In the genomic region with DNA sequence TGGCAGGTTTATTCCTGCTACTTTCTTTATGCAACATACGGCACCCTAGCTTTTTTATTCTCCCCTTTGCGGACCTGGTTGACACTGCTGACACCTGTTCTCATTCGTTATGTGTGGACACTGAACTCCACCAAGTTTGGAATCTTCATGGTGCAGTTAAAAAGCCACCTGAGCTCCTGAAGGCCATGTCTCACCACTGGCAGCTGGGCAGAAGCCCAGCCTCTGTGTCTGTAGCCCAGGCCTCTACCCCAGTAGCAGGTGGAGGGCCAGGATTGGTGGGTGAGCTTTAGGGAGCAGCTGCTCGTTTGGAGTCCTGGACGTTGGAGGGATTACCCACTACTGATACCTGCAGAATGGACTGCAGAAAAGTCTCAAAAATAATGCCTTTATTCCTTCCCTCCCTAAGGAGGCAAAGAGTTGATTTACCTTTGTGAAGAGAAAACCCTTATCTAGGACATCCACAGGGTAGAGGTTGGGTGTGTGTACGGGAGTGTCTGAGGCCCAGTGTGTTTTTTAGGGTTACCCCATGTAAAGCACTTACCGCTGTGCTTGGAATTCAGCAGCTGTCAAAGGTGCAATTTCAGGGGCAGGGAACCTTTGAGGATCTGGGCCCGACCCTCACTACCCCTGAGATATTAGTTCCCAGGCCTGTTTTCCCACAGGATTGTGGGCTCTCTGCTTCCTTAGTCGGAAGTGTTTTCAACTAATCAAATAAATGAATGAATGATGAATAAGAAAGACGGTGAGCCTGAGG, we compare ENCODE assay signal across 8 cellular contexts. TPM values are rescaled to one million over a fixed set of nuclear protein-coding genes. Genes with fewer than 3 reads are reported as not detected.
DNase-seq lines count a peak whose midpoint lies in the region; ATAC-seq and TF ChIP-seq lines count a peak whose summit lies in the region.

No MANE protein-coding gene starts in this region.

- no peaks in the 10 kb centered on the region for H3K9me3 Mint-ChIP-seq in activated naive CD4-positive, alpha-beta T cell treated with anti-CD3 and anti-CD28 coated beads, Interleukin-2, amount 50 U/mL, for 24 hours
- no peaks in the 10 kb centered on the region for H3K9me3 Mint-ChIP-seq in brain

- no peak overlapping the region for H3K4ac ChIP-seq in mesendoderm (ENCODE audit: low read depth, low read length)

- no peak overlapping the region for H2BK15ac ChIP-seq in mesendoderm (replicated peaks; ENCODE audit: low read depth)

- no peaks in the 10 kb centered on the region for H3K27me3 ChIP-seq in mesendoderm (ENCODE audit: insufficient read depth, low read length, poor library complexity)
- H3K27me3 ChIP-seq in upper lobe of right lung: no peaks in the 10 kb centered on the region

- H3K36me3 ChIP-seq in mesendoderm (ENCODE audit: control insufficient read depth, insufficient read depth, low read length) (peaks cover 2% of the 10 kb centered on the region), upper lobe of right lung (peaks cover 54% of the 10 kb centered on the region)

- H3K4me1 Mint-ChIP-seq in activated naive CD4-positive, alpha-beta T cell treated with anti-CD3 and anti-CD28 coated beads, Interleukin-2, amount 50 U/mL, for 24 hours: peaks cover 31% of the 10 kb centered on the region
- peaks cover 29% of the 10 kb centered on the region for H3K4me1 Mint-ChIP-seq in brain

- no peaks in the 10 kb centered on the region for H3K27me3 Mint-ChIP-seq in activated naive CD4-positive, alpha-beta T cell treated with anti-CD3 and anti-CD28 coated beads, Interleukin-2, amount 50 U/mL, for 24 hours
- H3K27me3 Mint-ChIP-seq in brain: peaks cover 8% of the 10 kb centered on the region

- ATAC-seq in upper lobe of right lung (no peak), HG02884 (IDR thresholded peaks at IDR 0.05; ENCODE audit: unreplicated experiment) (no peak)

- H2AK5ac ChIP-seq in mesendoderm (ENCODE audit: low read length): no peak overlapping the region

- H3K9me3 ChIP-seq in upper lobe of right lung: no peaks in the 10 kb centered on the region

- no peak overlapping the region for H2BK5ac ChIP-seq in mesendoderm (ENCODE audit: low read length)

- no CpG with 5 or more reads among the region's 10 CpGs for WGBS in mesendoderm (ENCODE audit: extremely low coverage, insufficient coverage, low lambda C conversion rate)

- H3K56ac ChIP-seq in mesendoderm (ENCODE audit: low read length): no peak overlapping the region

- H3K4me3 ChIP-seq in mesendoderm (ENCODE audit: low read length): no peak overlapping the region
- H3K4me3 ChIP-seq in upper lobe of right lung: peak overlapping the region; percentile 88

- DNase-seq in activated naive CD4-positive, alpha-beta T cell (lab: John Stamatoyannopoulos, UW): no peak
- DNase-seq in mesendoderm: no peak
- DNase-seq in upper lobe of right lung: no peak
- no peak for DNase-seq in NCI-H128 (lab: John Stamatoyannopoulos, UW; ENCODE audit: unreplicated experiment)
- no peak for DNase-seq in RPMI8226

- intact Hi-C loops in upper lobe of right lung (cut with DNase I): no loop called here

- no peaks in the 10 kb centered on the region for H3K79me1 ChIP-seq in mesendoderm (ENCODE audit: low read length)

- no peak overlapping the region for H3K18ac ChIP-seq in mesendoderm (ENCODE audit: low read length)

- peaks cover 2% of the 10 kb centered on the region for H3K4me1 ChIP-seq in mesendoderm (ENCODE audit: control insufficient read depth, low read depth, low read length)
- H3K4me1 ChIP-seq in upper lobe of right lung: peaks cover 26% of the 10 kb centered on the region

- H3K27ac ChIP-seq in mesendoderm (ENCODE audit: low read depth, low read length) (no peak overlapping the region), upper lobe of right lung (peak overlapping the region; percentile 91)

- no peaks in the 10 kb centered on the region for H3K79me2 ChIP-seq in mesendoderm (ENCODE audit: control insufficient read depth, insufficient read depth, low read length)

- no peak overlapping the region for H2BK120ac ChIP-seq in mesendoderm (ENCODE audit: low read depth, low read length)

- peaks cover 3% of the 10 kb centered on the region for H3K36me3 Mint-ChIP-seq in activated naive CD4-positive, alpha-beta T cell treated with anti-CD3 and anti-CD28 coated beads, Interleukin-2, amount 50 U/mL, for 24 hours
- H3K36me3 Mint-ChIP-seq in brain: peaks cover 3% of the 10 kb centered on the region

- H3K4me2 ChIP-seq in mesendoderm (ENCODE audit: low read length): no peak overlapping the region

- H3K9ac ChIP-seq in mesendoderm (ENCODE audit: low read length): peak overlapping the region; percentile 27

- H3K23ac ChIP-seq in mesendoderm (ENCODE audit: low read length): no peak overlapping the region

- H4K5ac ChIP-seq in mesendoderm (ENCODE audit: low read length): no peak overlapping the region

- no peak overlapping the region for H4K8ac ChIP-seq in mesendoderm (ENCODE audit: low read depth, low read length)

- H3K27ac Mint-ChIP-seq in activated naive CD4-positive, alpha-beta T cell treated with anti-CD3 and anti-CD28 coated beads, Interleukin-2, amount 50 U/mL, for 24 hours: peak overlapping the region; percentile 94
- peak overlapping the region; percentile 80 to 96 (median 92) for H3K27ac Mint-ChIP-seq in brain

- peak overlapping the region; percentile 95 for H3K4me3 Mint-ChIP-seq in activated naive CD4-positive, alpha-beta T cell treated with anti-CD3 and anti-CD28 coated beads, Interleukin-2, amount 50 U/mL, for 24 hours
- H3K4me3 Mint-ChIP-seq in brain: peak overlapping the region; percentile 95 to 98 (median 97)

- no peak for TF ChIP-seq CTCF in brain (conservative IDR thresholded peaks at IDR 0.05)
- TF ChIP-seq CTCF in upper lobe of right lung (IDR thresholded peaks at IDR 0.05): no peak

RNA-seq across cellular contexts. Expression of gene CCNDBP1, which starts 0.6 kb away (rescaled TPM):
- 42.1 TPM for polyA plus RNA-seq in brain (ENCODE audit: insufficient read depth, low read depth, low replicate concordance)
- polyA plus RNA-seq in mesendoderm (2013, experiment 1 of 2): 22.3 TPM
- 22.7 TPM for polyA plus RNA-seq in mesendoderm (2013, experiment 2 of 2)
- 57.9 TPM for total RNA-seq in upper lobe of right lung

RNA-seq across cellular contexts. Expression of gene EPB42, which starts 36.2 kb away (rescaled TPM):
- not detected for polyA plus RNA-seq in brain (ENCODE audit: insufficient read depth, low read depth, low replicate concordance)
- not detected for polyA plus RNA-seq in mesendoderm (2013, experiment 1 of 2)
- not detected for polyA plus RNA-seq in mesendoderm (2013, experiment 2 of 2)
- not detected for total RNA-seq in upper lobe of right lung

RNA-seq across cellular contexts. Expression of gene TMEM62, which starts 51.2 kb away (rescaled TPM):
- polyA plus RNA-seq in brain (ENCODE audit: insufficient read depth, low read depth, low replicate concordance): 7.6 TPM
- 2.0 TPM for polyA plus RNA-seq in mesendoderm (2013, experiment 1 of 2)
- polyA plus RNA-seq in mesendoderm (2013, experiment 2 of 2): 2.4 TPM
- total RNA-seq in upper lobe of right lung: 28.1 TPM
